14 cellular contexts compared by ENCODE assay signal in genomic region chr14:93686313-93686712, GRCh38.
"Had no signal": no experiment of that assay in that cellular context is flagged by ENCODE, and none has a peak within 500 bp of the region (broad histone marks: within the 10 kb centered on the region; RNA-seq: fewer than 3 reads in every experiment).

No MANE protein-coding gene starts in this region.

- H3K4me3 ChIP-seq: colonic mucosa, skin epidermis, stomach, thoracic aorta, uterus had no signal

- H3K36me3 ChIP-seq: colonic mucosa, stomach, thoracic aorta, uterus had no signal

- H3K9me3 ChIP-seq: colonic mucosa, stomach, thoracic aorta, uterus had no signal

- DNase-seq: activated CD4-positive, alpha-beta memory T cell treated with anti-CD3 and anti-CD28 coated beads, Interleukin-2, amount 10 ng/mL, durations not matched to agents 7 days and 5 days; activated CD4-positive, alpha-beta T cell treated with anti-CD3 and anti-CD28 coated beads for 36 hours; activated CD8-positive, alpha-beta memory T cell treated with anti-CD3 and anti-CD28 coated beads, Interleukin-2, amount 50 U/mL, for 4 hours; activated naive CD4-positive, alpha-beta T cell; caudate nucleus; colonic mucosa; left ventricle myocardium superior; stimulated activated CD4-positive, alpha-beta T cell treated with anti-CD3 and anti-CD28 coated beads, Interleukin-4, amount 100 ng/mL, for 4 hours; stomach; T1000; uterus had no signal

- H3K4me1 ChIP-seq: colonic mucosa, stomach, uterus had no signal

- H3K27ac ChIP-seq: colonic mucosa, skin epidermis, stomach, thoracic aorta, uterus, VCaP had no signal

- ATAC-seq: activated CD4-positive, alpha-beta T cell treated with anti-CD3 and anti-CD28 coated beads for 36 hours; left ventricle myocardium superior had no signal

- H3K27me3 ChIP-seq: colonic mucosa, uterus had no signal
